In the genomic region with DNA sequence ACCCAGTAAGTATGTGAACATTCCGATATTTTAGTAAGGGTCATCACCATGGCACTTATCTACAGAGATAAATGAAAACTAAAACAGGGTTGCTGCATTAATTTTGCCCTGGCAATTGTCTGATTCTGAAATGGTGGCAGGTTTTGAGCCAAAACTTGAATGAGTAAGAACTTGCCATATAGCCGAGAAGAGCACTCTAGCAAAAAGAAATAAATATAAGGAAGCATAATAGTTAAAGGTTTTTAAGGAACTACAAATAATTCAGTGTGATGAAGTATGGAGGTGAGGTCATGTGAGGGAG, we compare ENCODE assay signal across 1 cellular context.
TF ChIP-seq lines count a peak whose summit lies in the region.

No MANE protein-coding gene starts in this region.

TF ChIP-seq in SK-N-SH, 30 proteins besides CTCF, POLR2A, EP300 and RAD21 (continued from another document):
- TF ChIP-seq, protein P1, sequence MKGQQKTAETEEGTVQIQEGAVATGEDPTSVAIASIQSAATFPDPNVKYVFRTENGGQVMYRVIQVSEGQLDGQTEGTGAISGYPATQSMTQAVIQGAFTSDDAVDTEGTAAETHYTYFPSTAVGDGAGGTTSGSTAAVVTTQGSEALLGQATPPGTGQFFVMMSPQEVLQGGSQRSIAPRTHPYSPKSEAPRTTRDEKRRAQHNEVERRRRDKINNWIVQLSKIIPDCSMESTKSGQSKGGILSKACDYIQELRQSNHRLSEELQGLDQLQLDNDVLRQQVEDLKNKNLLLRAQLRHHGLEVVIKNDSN (IDR thresholded peaks at IDR 0.05; ENCODE audit: borderline replicate concordance, low read depth), result no peak
- TF ChIP-seq FOSL2 (IDR thresholded peaks at IDR 0.05; ENCODE audit: borderline replicate concordance, low read depth) (no peak), TCF12 (IDR thresholded peaks at IDR 0.05) (no peak)
